ENCODE assay signal across 10 cellular contexts in genomic region chr1:195243492-195243891, GRCh38.
"Had no signal": no experiment of that assay in that cellular context is flagged by ENCODE, and none has a peak within 500 bp of the region (broad histone marks: within the 10 kb centered on the region; RNA-seq: fewer than 3 reads in every experiment).

No MANE protein-coding gene starts in this region.

- ATAC-seq: HCT116 had no signal

- H2AFZ ChIP-seq: GM23248 had no signal

- H3K9me3 ChIP-seq: HAP-1 had no signal

- H3K4me3 ChIP-seq: GM23248, HAP-1 had no signal

- H3K36me3 ChIP-seq: HAP-1 had no signal

- DNase-seq: GM23248, GOT3, H7, HFFc6, Karpas-422, KBM-7 had no signal

- H3K4me1 ChIP-seq: HAP-1 had no signal

- H3K4me2 ChIP-seq: KMS-11 had no signal

- FAIRE-seq: HTR-8/SVneo had no signal

- H3K27ac ChIP-seq: GM23248, KMS-11 had no signal
